8 cellular contexts compared by ENCODE assay signal in the genomic region with DNA sequence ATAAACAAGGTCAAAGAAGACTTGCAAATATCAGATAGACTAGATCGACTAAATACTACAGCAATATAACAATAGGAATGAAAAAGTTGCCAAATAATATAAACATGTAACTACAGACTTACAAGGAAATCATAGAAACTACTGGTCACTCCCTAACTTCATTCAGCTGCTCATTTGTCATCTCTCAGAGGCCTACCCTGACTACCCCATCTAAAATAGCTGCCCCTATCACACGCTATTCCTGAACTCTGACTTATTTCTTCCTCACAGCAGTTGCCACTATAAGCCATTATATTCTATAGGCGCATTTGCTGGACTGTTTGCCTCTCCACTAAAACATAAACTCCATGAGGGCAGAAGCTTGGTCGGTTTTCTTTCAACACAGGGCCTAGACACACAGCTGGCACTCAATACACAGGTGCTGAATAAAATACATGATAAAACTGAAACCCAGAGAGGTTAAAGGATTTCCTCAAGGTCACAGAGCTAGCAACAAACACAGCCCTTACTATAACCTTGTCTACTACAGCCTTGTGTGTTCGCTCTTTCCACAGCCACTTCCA. TPM values are rescaled to one million over a fixed set of nuclear protein-coding genes. Genes with fewer than 3 reads are reported as not detected.
DNase-seq lines count a peak whose midpoint lies in the region; ATAC-seq and TF ChIP-seq lines count a peak whose summit lies in the region.

No MANE protein-coding gene starts in this region.

- CTCF ChIA-PET in activated CD4-positive, alpha-beta T cell treated with anti-CD3 and anti-CD28 coated beads for 36 hours (lab: Charles Lee): no interaction called here

- peaks cover 55% of the 10 kb centered on the region for H3K4me1 Mint-ChIP-seq in activated CD4-positive, alpha-beta T cell treated with anti-CD3 and anti-CD28 coated beads for 36 hours
- H3K4me1 Mint-ChIP-seq in T-helper 17 cell: peaks cover 56% of the 10 kb centered on the region

- H3K9ac ChIP-seq in skeletal muscle tissue (ENCODE audit: low read depth in 1 of 3, low read length in 3 of 3): peak overlapping the region in 2 of 3 donors; percentile 3 to 88

- ATAC-seq in activated CD4-positive, alpha-beta T cell treated with anti-CD3 and anti-CD28 coated beads for 36 hours: no peak
- no peak for ATAC-seq in T-helper 17 cell

- intact Hi-C loops in activated CD4-positive, alpha-beta T cell treated with anti-CD3 and anti-CD28 coated beads for 36 hours (cut with DNase I, micrococcal nuclease): loop anchor here in 1 of 2 experiments (5.0 kb wide), 1 partner anchor 1788 kb away; a partner anchor contains a TSS

- no peak for TF ChIP-seq CTCF in fibroblast of pulmonary artery (IDR thresholded peaks at IDR 0.05; ENCODE audit: low read length, missing control alignments)

- peak overlapping the region; percentile 92 for H3K4me3 ChIP-seq in fibroblast of pulmonary artery (replicated peaks; ENCODE audit: low read depth, low read length)
- H3K4me3 ChIP-seq in skeletal muscle tissue (ENCODE audit: low read length in 3 of 3): peak overlapping the region in 2 of 3 donors; percentile 24 to 79

- H3K36me3 Mint-ChIP-seq in activated CD4-positive, alpha-beta T cell treated with anti-CD3 and anti-CD28 coated beads for 36 hours (ENCODE audit: low read depth): peaks cover 6% of the 10 kb centered on the region
- peaks cover 6% of the 10 kb centered on the region for H3K36me3 Mint-ChIP-seq in T-helper 17 cell (ENCODE audit: low read depth)

- peak overlapping the region; percentile 23 for H3K27ac ChIP-seq in skeletal muscle tissue (ENCODE audit: low read depth, low read length)

- H3K4me3 Mint-ChIP-seq in activated CD4-positive, alpha-beta T cell treated with anti-CD3 and anti-CD28 coated beads for 36 hours: peak overlapping the region; percentile 100
- peak overlapping the region; percentile 99 for H3K4me3 Mint-ChIP-seq in T-helper 17 cell

- no peaks in the 10 kb centered on the region for H3K27me3 ChIP-seq in skeletal muscle tissue (ENCODE audit: control insufficient read depth in 3 of 3, insufficient read depth in 3 of 3, low read length in 3 of 3)

- DNase-seq in activated CD4-positive, alpha-beta T cell treated with anti-CD3 and anti-CD28 coated beads for 36 hours: no peak
- no peak for DNase-seq in activated CD4-positive, alpha-beta T cell treated with anti-CD3 and anti-CD28 coated beads, Interleukin-2, amount 50 U/mL, for 1 hour
- DNase-seq in T-helper 17 cell (no peak), fibroblast of pulmonary artery (ENCODE audit: low read depth) (peak; percentile 3), NCI-H187 (lab: John Stamatoyannopoulos, UW) (no peak), NCI-H2029 treated with DMSO at 0.1 percent for 48 hours (lab: John Stamatoyannopoulos, UW) (no peak), hippocampal formation (lab: John Stamatoyannopoulos, UW) (no peak)

- no peaks in the 10 kb centered on the region for H3K9me3 ChIP-seq in T-helper 17 cell (ENCODE audit: control insufficient read depth, low read length, poor library complexity, severe bottlenecking)
- no peaks in the 10 kb centered on the region for H3K9me3 ChIP-seq in skeletal muscle tissue (ENCODE audit: control insufficient read depth in 3 of 3, low read length in 3 of 3)

- POLR2A ChIA-PET in activated CD4-positive, alpha-beta T cell treated with anti-CD3 and anti-CD28 coated beads for 36 hours (lab: Charles Lee): interaction anchor here (0.5 to 0.6 kb wide), 2 partner anchors 99 to 147 kb away, joined by 3 to 5 read pairs; no protein-coding TSS in a partner anchor

- H3K4me1 ChIP-seq in skeletal muscle tissue (ENCODE audit: control insufficient read depth in 3 of 3, insufficient read depth in 3 of 3, low read length in 3 of 3): peaks cover 8 to 24% (median 19%) of the 10 kb centered on the region in 3 donors

- no peaks in the 10 kb centered on the region for H3K36me3 ChIP-seq in skeletal muscle tissue (ENCODE audit: control insufficient read depth in 3 of 3, insufficient read depth in 3 of 3, low read length in 3 of 3)

- H3K9me3 Mint-ChIP-seq in activated CD4-positive, alpha-beta T cell treated with anti-CD3 and anti-CD28 coated beads for 36 hours (ENCODE audit: low read depth): no peaks in the 10 kb centered on the region

- peak overlapping the region; percentile 92 for H3K27ac Mint-ChIP-seq in activated CD4-positive, alpha-beta T cell treated with anti-CD3 and anti-CD28 coated beads for 36 hours
- H3K27ac Mint-ChIP-seq in T-helper 17 cell: peak overlapping the region; percentile 89

- no peaks in the 10 kb centered on the region for H3K27me3 Mint-ChIP-seq in activated CD4-positive, alpha-beta T cell treated with anti-CD3 and anti-CD28 coated beads for 36 hours
- H3K27me3 Mint-ChIP-seq in T-helper 17 cell: no peaks in the 10 kb centered on the region

RNA-seq across cellular contexts. Expression of a gene that starts 1.8 kb away (rescaled TPM):
- total RNA-seq in activated CD4-positive, alpha-beta T cell treated with anti-CD3 and anti-CD28 coated beads for 36 hours: 10 to 100 TPM; 27.7 to 32.0 TPM
- 10 to 100 TPM; 29.2 to 36.0 TPM for total RNA-seq in T-helper 17 cell
- total RNA-seq in skeletal muscle tissue: 15.7 TPM
